In the genomic region with DNA sequence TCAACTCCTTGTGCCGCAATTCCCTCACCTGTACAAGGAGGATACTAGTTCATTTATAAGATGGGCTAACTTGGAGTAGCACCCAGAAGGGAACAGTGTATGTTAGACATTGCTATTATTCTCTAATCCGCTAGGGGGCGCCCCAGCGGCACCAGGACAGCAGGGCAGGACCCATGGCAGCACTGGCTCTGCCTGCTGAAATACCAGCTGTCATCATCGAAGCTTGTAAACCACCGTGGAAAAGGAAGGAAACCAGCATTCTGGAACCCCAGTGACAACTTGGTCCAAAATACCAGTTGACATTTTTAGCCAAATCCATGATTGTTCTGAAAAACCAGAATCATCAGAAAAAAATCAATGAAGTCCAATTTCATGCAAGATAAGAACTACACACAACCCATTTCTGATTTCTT, we compare ENCODE assay signal across 8 cellular contexts.
A peak's percentile ranks its signal among the peaks of the same experiment; 100 is the strongest.
DNase-seq lines count a peak whose midpoint lies in the region; ATAC-seq and TF ChIP-seq lines count a peak whose summit lies in the region.

No MANE protein-coding gene starts in this region.

- ATAC-seq in GM19395 (IDR thresholded peaks at IDR 0.05; ENCODE audit: unreplicated experiment) (peak; percentile 91), HG03469 (IDR thresholded peaks at IDR 0.05; ENCODE audit: unreplicated experiment) (peak; percentile 72), left colon (peak; percentile 79)

- POLR2A ChIA-PET in RWPE1 (lab: Yijun Ruan, JAX; ENCODE audit: low non-redundant PET) = no interaction called here

- no peaks in the 10 kb centered on the region for H3K4me1 ChIP-seq in DOHH2 (ENCODE audit: control insufficient read depth, low read length)

- no peaks in the 10 kb centered on the region for H4K20me1 ChIP-seq in DOHH2 (ENCODE audit: control insufficient read depth, insufficient read depth, low read depth, low read length)

- no peaks in the 10 kb centered on the region for H3K79me2 ChIP-seq in DOHH2 (ENCODE audit: control insufficient read depth, low read length)

- H3K4me3 ChIP-seq in DOHH2 (ENCODE audit: low read length) = no peak overlapping the region
- no peak overlapping the region for H3K4me3 ChIP-seq in brain microvascular endothelial cell (ENCODE audit: low read depth, low read length)

- no peaks in the 10 kb centered on the region for H3K27me3 ChIP-seq in DOHH2 (ENCODE audit: control insufficient read depth, low read length)
- no peaks in the 10 kb centered on the region for H3K27me3 ChIP-seq in brain microvascular endothelial cell (replicated peaks)

- H3K9me2 ChIP-seq in DOHH2 (replicated peaks; ENCODE audit: control insufficient read depth, low read length) = no peaks in the 10 kb centered on the region

- CTCF ChIA-PET in RWPE1 (lab: Yijun Ruan, JAX) = interaction anchor here (0.6 to 0.8 kb wide), 3 partner anchors 117 to 197 kb away, joined by 3 read pairs; no protein-coding TSS in a partner anchor

- intact Hi-C loops in left colon (cut with DNase I, micrococcal nuclease) = no loop called here

- H3K4me2 ChIP-seq in DOHH2 (ENCODE audit: low read length) = no peak overlapping the region

- DNase-seq in RWPE1 (ENCODE audit: low spot score) (peak; percentile 13), brain microvascular endothelial cell (peak; percentile 51), left colon (peak; percentile 38 to 48), DMS79 (lab: John Stamatoyannopoulos, UW) (no peak)
- DNase-seq in stimulated activated CD8-positive, alpha-beta memory T cell treated with anti-CD3 and anti-CD28 coated beads, Interleukin-7, amount 100 ng/mL, for 24 hours (ENCODE audit: low read depth) = peak; percentile 2

- no peaks in the 10 kb centered on the region for H3F3A ChIP-seq in DOHH2 (ENCODE audit: control insufficient read depth, insufficient read depth)

- H3K36me3 ChIP-seq in DOHH2 (ENCODE audit: control insufficient read depth, low read length) (no peaks in the 10 kb centered on the region), brain microvascular endothelial cell (replicated peaks) (no peaks in the 10 kb centered on the region)

- in situ Hi-C loops in brain microvascular endothelial cell (cut with HindIII; ENCODE audit: low pct_ligation_motif_present, low sequenced_read_pairs) = no loop called here

- TF ChIP-seq CTCF in DOHH2 (IDR thresholded peaks at IDR 0.05; ENCODE audit: low read depth, low read length, poor library complexity, severe bottlenecking) = peak; percentile 90
- peak; percentile 47 for TF ChIP-seq CTCF in RWPE1 (conservative IDR thresholded peaks at IDR 0.05; ENCODE audit: low read depth)
- TF ChIP-seq CTCF in brain microvascular endothelial cell (IDR thresholded peaks at IDR 0.05; ENCODE audit: low read depth, low read length, missing control alignments) = peak; percentile 90

- no peak overlapping the region for H3K27ac ChIP-seq in DOHH2 (ENCODE audit: low read depth, low read length)
- H3K27ac ChIP-seq in RWPE1 = no peak overlapping the region
- H3K27ac ChIP-seq in brain microvascular endothelial cell = no peak overlapping the region

- H3K9me3 ChIP-seq in DOHH2 (ENCODE audit: control insufficient read depth, insufficient read depth, low read length) = no peaks in the 10 kb centered on the region
